17 cellular contexts compared by ENCODE assay signal in the genomic region with DNA sequence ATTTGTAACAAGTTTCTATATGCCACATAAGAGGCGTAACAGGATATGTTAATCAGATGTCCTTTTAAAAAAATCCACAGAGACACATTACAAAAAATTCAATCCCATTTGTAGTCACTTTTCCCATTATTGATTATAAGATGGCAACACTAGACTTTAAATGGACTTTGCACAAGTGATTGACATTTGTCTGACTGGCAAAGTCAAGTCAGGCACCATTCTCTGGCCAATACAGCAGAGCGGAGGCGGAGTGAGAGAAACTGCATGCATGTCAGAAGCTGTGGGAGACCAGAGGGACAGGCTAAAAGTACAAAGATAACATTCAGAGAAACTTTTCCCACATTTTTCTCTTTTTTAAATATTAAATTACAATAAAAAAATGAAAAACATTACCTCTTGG. TPM values are rescaled to one million over a fixed set of nuclear protein-coding genes. Genes with fewer than 3 reads are reported as not detected.
DNase-seq lines count a peak whose midpoint lies in the region; ATAC-seq and TF ChIP-seq lines count a peak whose summit lies in the region.
"Had no signal": no experiment of that assay in that cellular context is flagged by ENCODE, and none has a peak within 500 bp of the region (broad histone marks: within the 10 kb centered on the region; RNA-seq: fewer than 3 reads in every experiment).

No MANE protein-coding gene starts in this region.

- intact Hi-C loops in aorta (cut with DNase I): loop anchor here (2.0 to 5.0 kb wide), 2 partner anchors 26 to 39 kb away; no protein-coding TSS in a partner anchor

- H3K4me3 ChIP-seq in cardiac muscle cell: no peak overlapping the region
- no peak overlapping the region for H3K4me3 ChIP-seq in right atrium auricular region
- no peak overlapping the region for H3K4me3 ChIP-seq in choroid plexus epithelial cell (ENCODE audit: low read depth, low read length)
- H3K4me3 ChIP-seq in muscle layer of colon (ENCODE audit: low read depth in 1 of 2, low read length in 2 of 2): no peak overlapping the region
- peak overlapping the region in 1 of 2 donors; percentile 33 for H3K4me3 ChIP-seq in aorta (ENCODE audit: low read length in 2 of 2)
- H3K4me3 ChIP-seq: BLaER1 treated with 17β-estradiol and CSF1 and Interleukin-3, amounts not matched to agents 10 nM and 100 nM; Peyer's patch had no signal

- no peak overlapping the region for H3K9ac ChIP-seq in muscle layer of colon (ENCODE audit: low read length)
- H3K9ac ChIP-seq: BLaER1 treated with 17β-estradiol and CSF1 and Interleukin-3, amounts not matched to agents 10 nM and 100 nM; KMS-11 had no signal

- TF ChIP-seq CTCF in cardiac muscle cell (IDR thresholded peaks at IDR 0.05; ENCODE audit: low read depth, low read length): no peak
- no peak for TF ChIP-seq CTCF in right atrium auricular region (IDR thresholded peaks at IDR 0.05)
- no peak for TF ChIP-seq CTCF in choroid plexus epithelial cell (conservative IDR thresholded peaks at IDR 0.05; ENCODE audit: low read depth, low read length)

- H3K27ac ChIP-seq in cardiac muscle cell: peak overlapping the region; percentile 71
- H3K27ac ChIP-seq in right atrium auricular region: no peak overlapping the region
- peak overlapping the region; percentile 37 for H3K27ac ChIP-seq in muscle layer of colon (ENCODE audit: low read depth, low read length)
- peak overlapping the region; percentile 67 to 95 for H3K27ac ChIP-seq in aorta (ENCODE audit: low read depth in 1 of 2, low read length in 2 of 2)
- H3K27ac ChIP-seq: BLaER1 treated with 17β-estradiol and CSF1 and Interleukin-3, amounts not matched to agents 10 nM and 100 nM; KMS-11 had no signal

- WGBS in aorta, 2 donors: 29 to 35% methylated on average over 3 of the region's 3 CpGs

- no peaks in the 10 kb centered on the region for H3K9me3 ChIP-seq in cardiac muscle cell (ENCODE audit: low read depth)
- no peaks in the 10 kb centered on the region for H3K9me3 ChIP-seq in right atrium auricular region
- H3K9me3 ChIP-seq in muscle layer of colon (ENCODE audit: low read length): no peaks in the 10 kb centered on the region
- H3K9me3 ChIP-seq in aorta (ENCODE audit: control insufficient read depth, low read length): no peaks in the 10 kb centered on the region
- H3K9me3 ChIP-seq: Peyer's patch had no signal

- H3K4me1 ChIP-seq in cardiac muscle cell (ENCODE audit: low read depth): peaks cover 13% of the 10 kb centered on the region
- H3K4me1 ChIP-seq in right atrium auricular region: peaks cover 0 to 11% of the 10 kb centered on the region in 2 donors
- peaks cover 13% of the 10 kb centered on the region for H3K4me1 ChIP-seq in muscle layer of colon (ENCODE audit: insufficient read depth, low read length)
- peaks cover 1 to 3% of the 10 kb centered on the region in 2 donors for H3K4me1 ChIP-seq in aorta (ENCODE audit: control insufficient read depth in 1 of 2, insufficient read depth in 2 of 2, low read length in 2 of 2)
- H3K4me1 ChIP-seq: BLaER1 treated with 17β-estradiol and CSF1 and Interleukin-3, amounts not matched to agents 10 nM and 100 nM; Peyer's patch had no signal

- DNase-seq in cardiac muscle cell (ENCODE audit: low read depth in 1 of 2, low spot score in 1 of 2) (no peak), right atrium auricular region (ENCODE audit: low spot score) (no peak), choroid plexus epithelial cell (ENCODE audit: low read depth) (peak; percentile 0), aorta (no peak), GM19238 (ENCODE audit: insufficient read length, low spot score) (no peak), NCI-H1417 (lab: John Stamatoyannopoulos, UW) (no peak)
- DNase-seq: 8988T, NCI-H1092 treated with DMSO at 0.1 percent for 48 hours, NCI-H1694 treated with DMSO at 0.1 percent for 48 hours, NCI-H2171 treated with DMSO at 0.1 percent for 48 hours, NCI-H510A, Peyer's patch, SHP77 treated with DMSO at 0.1 percent for 48 hours had no signal

- no peaks in the 10 kb centered on the region for H3K36me3 ChIP-seq in cardiac muscle cell
- H3K36me3 ChIP-seq in right atrium auricular region: no peaks in the 10 kb centered on the region
- H3K36me3 ChIP-seq in muscle layer of colon (ENCODE audit: insufficient read depth, low read length): no peaks in the 10 kb centered on the region
- no peaks in the 10 kb centered on the region for H3K36me3 ChIP-seq in aorta (ENCODE audit: control insufficient read depth in 1 of 2, insufficient read depth in 2 of 2, low read length in 1 of 2)
- H3K36me3 ChIP-seq: BLaER1 treated with 17β-estradiol and CSF1 and Interleukin-3, amounts not matched to agents 10 nM and 100 nM; Peyer's patch had no signal

- no peaks in the 10 kb centered on the region for H3K27me3 ChIP-seq in cardiac muscle cell
- H3K27me3 ChIP-seq in right atrium auricular region: no peaks in the 10 kb centered on the region
- no peaks in the 10 kb centered on the region for H3K27me3 ChIP-seq in muscle layer of colon (ENCODE audit: control insufficient read depth in 1 of 2, insufficient read depth in 2 of 2, low read length in 2 of 2)
- H3K27me3 ChIP-seq in aorta (ENCODE audit: control insufficient read depth in 1 of 2, insufficient read depth in 2 of 2, low read length in 1 of 2): no peaks in the 10 kb centered on the region
- H3K27me3 ChIP-seq: BLaER1 treated with 17β-estradiol and CSF1 and Interleukin-3, amounts not matched to agents 10 nM and 100 nM; Peyer's patch had no signal

- ATAC-seq in aorta (ENCODE audit: low FRiP score): no peak
- no peak for ATAC-seq in HG02610 (IDR thresholded peaks at IDR 0.05; ENCODE audit: unreplicated experiment)

RNA-seq across cellular contexts. Expression of gene RGS5, which starts 28.1 kb away (rescaled TPM):
- total RNA-seq in cardiac muscle cell (245 and 361 TPM in 2 replicates), right atrium auricular region (100 to 1,000 TPM in 1 of 2 donors, 10 to 100 TPM in 1; 43.5 to 381 TPM), aorta (1,000 to 10,000 TPM; 1,469 to 2,702 TPM)
- polyA plus RNA-seq in cardiac muscle cell (178 and 224 TPM in 2 replicates), aorta (1,000 to 10,000 TPM in 1 of 2 donors, 100 to 1,000 TPM in 1; 983 to 1,112 TPM)

Comparison
In these comparisons a context has a peak if more than half of its experiments do, and no peak if none do; other contexts are left out.
1. H3K27ac ChIP-seq: peak in cardiac muscle cell (single experiment), muscle layer of colon (single experiment) and aorta (2 of 2); none in right atrium auricular region (0 of 2).